In the genomic region with DNA sequence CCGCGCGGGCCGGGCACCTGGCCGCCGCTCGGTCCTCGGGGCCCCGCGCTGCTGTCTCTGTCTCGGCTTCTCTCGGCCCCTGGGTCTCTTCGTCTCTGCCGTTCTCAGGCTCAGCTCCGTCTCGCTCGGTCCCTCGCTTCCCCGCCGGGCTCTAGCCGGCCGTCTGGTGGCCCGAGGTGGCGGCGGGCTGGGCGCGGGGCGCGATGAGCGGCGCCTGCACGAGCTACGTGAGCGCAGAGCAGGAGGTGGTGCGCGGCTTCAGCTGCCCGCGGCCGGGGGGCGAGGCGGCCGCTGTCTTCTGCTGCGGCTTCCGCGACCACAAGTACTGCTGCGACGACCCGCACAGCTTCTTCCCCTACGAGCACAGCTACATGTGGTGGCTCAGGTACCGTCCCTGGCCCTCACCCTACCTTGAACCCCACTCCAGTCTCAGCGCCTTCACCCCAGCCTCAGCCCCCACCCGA, we compare ENCODE assay signal across 8 cellular contexts. TPM values are rescaled to one million over a fixed set of nuclear protein-coding genes. Genes with fewer than 3 reads are reported as not detected.
DNase-seq lines count a peak whose midpoint lies in the region; ATAC-seq and TF ChIP-seq lines count a peak whose summit lies in the region.

No MANE protein-coding gene starts in this region.

- H3K4me1 ChIP-seq in neutrophil (ENCODE audit: control insufficient read depth in 1 of 2, insufficient read depth in 1 of 2, low read depth in 1 of 2, low read length in 1 of 2), result peaks cover 78 to 85% of the 10 kb centered on the region in 2 experiments

- ATAC-seq in effector memory CD8-positive, alpha-beta T cell (replicated peaks), result peak; percentile 23
- ATAC-seq in HG03457 (IDR thresholded peaks at IDR 0.05; ENCODE audit: unreplicated experiment), result no peak
- ATAC-seq in GM18870 (IDR thresholded peaks at IDR 0.05; ENCODE audit: unreplicated experiment), result no peak

- peaks cover 8% of the 10 kb centered on the region for H3K36me3 Mint-ChIP-seq in activated CD4-positive, alpha-beta T cell treated with anti-CD3 and anti-CD28 coated beads, Interleukin-2, amount 10 ng/mL, durations not matched to agents 24 days and 14 days (ENCODE audit: low read depth)
- H3K36me3 Mint-ChIP-seq in effector memory CD8-positive, alpha-beta T cell (ENCODE audit: insufficient read depth), result peaks cover 45% of the 10 kb centered on the region

- in situ Hi-C loops in GM13977 (cut with MboI; ENCODE audit: low pct_unique_long_range_greater_than_20kb, low sequenced_read_pairs, unreplicated experiment), result no loop called here

- H3K4me3 ChIP-seq in neutrophil (ENCODE audit: low read depth in 1 of 2, low read length in 1 of 2), result peak overlapping the region; percentile 61 to 70

- no peak for TF ChIP-seq CTCF in GM13977 (IDR thresholded peaks at IDR 0.05; ENCODE audit: extremely low read depth, insufficient read depth, missing control alignments)
- TF ChIP-seq CTCF in neutrophil (IDR thresholded peaks at IDR 0.05), result no peak

- H3K27ac ChIP-seq in neutrophil, result peak overlapping the region; percentile 92

- peak overlapping the region; percentile 92 for H3K27ac Mint-ChIP-seq in activated CD4-positive, alpha-beta T cell treated with anti-CD3 and anti-CD28 coated beads, Interleukin-2, amount 10 ng/mL, durations not matched to agents 24 days and 14 days
- peak overlapping the region; percentile 98 to 100 for H3K27ac Mint-ChIP-seq in effector memory CD8-positive, alpha-beta T cell

- peaks cover 56% of the 10 kb centered on the region for H3K4me1 Mint-ChIP-seq in activated CD4-positive, alpha-beta T cell treated with anti-CD3 and anti-CD28 coated beads, Interleukin-2, amount 10 ng/mL, durations not matched to agents 24 days and 14 days
- peaks cover 65 to 68% of the 10 kb centered on the region in 2 donors for H3K4me1 Mint-ChIP-seq in effector memory CD8-positive, alpha-beta T cell (ENCODE audit: low read depth in 2 of 2)

- peaks cover 4% of the 10 kb centered on the region for H3K9me3 Mint-ChIP-seq in activated CD4-positive, alpha-beta T cell treated with anti-CD3 and anti-CD28 coated beads, Interleukin-2, amount 10 ng/mL, durations not matched to agents 24 days and 14 days
- no peaks in the 10 kb centered on the region for H3K9me3 Mint-ChIP-seq in effector memory CD8-positive, alpha-beta T cell

- peak overlapping the region; percentile 80 for H3K4me3 Mint-ChIP-seq in activated CD4-positive, alpha-beta T cell treated with anti-CD3 and anti-CD28 coated beads, Interleukin-2, amount 10 ng/mL, durations not matched to agents 24 days and 14 days
- peak overlapping the region; percentile 84 to 85 for H3K4me3 Mint-ChIP-seq in effector memory CD8-positive, alpha-beta T cell

- no peaks in the 10 kb centered on the region for H3K36me3 ChIP-seq in neutrophil

- intact Hi-C loops in activated CD4-positive, alpha-beta T cell treated with anti-CD3 and anti-CD28 coated beads, Interleukin-2, amount 10 ng/mL, durations not matched to agents 24 days and 14 days (cut with micrococcal nuclease), result no loop called here

- peaks cover 8% of the 10 kb centered on the region for H3K27me3 Mint-ChIP-seq in activated CD4-positive, alpha-beta T cell treated with anti-CD3 and anti-CD28 coated beads, Interleukin-2, amount 10 ng/mL, durations not matched to agents 24 days and 14 days
- no peaks in the 10 kb centered on the region for H3K27me3 Mint-ChIP-seq in effector memory CD8-positive, alpha-beta T cell

- DNase-seq in GM13977 (ENCODE audit: low spot score) (peak; percentile 50), COLO829 (ENCODE audit: low spot score) (no peak), mucosa of gallbladder (ENCODE audit: low spot score) (no peak)
- peak; percentile 79 for DNase-seq in activated CD4-positive, alpha-beta T cell treated with anti-CD3 and anti-CD28 coated beads, Interleukin-2, amount 10 ng/mL, durations not matched to agents 24 days and 14 days
- peak; percentile 38 to 43 (median 41) for DNase-seq in effector memory CD8-positive, alpha-beta T cell

- H3K27me3 ChIP-seq in neutrophil, result no peaks in the 10 kb centered on the region

- H3K9me3 ChIP-seq in neutrophil, result no peaks in the 10 kb centered on the region

RNA-seq across cellular contexts. Expression of gene SHISAL2A, which starts 0.4 kb away (rescaled TPM):
- 4.8 and 5.0 TPM in 2 replicates for total RNA-seq in activated CD4-positive, alpha-beta T cell treated with anti-CD3 and anti-CD28 coated beads, Interleukin-2, amount 10 ng/mL, durations not matched to agents 24 days and 14 days
- total RNA-seq in mucosa of gallbladder, result 3.2 TPM

RNA-seq across cellular contexts. Expression of gene GPX7, which starts 31.2 kb away (rescaled TPM):
- total RNA-seq in activated CD4-positive, alpha-beta T cell treated with anti-CD3 and anti-CD28 coated beads, Interleukin-2, amount 10 ng/mL, durations not matched to agents 24 days and 14 days, result 28.0 and 29.4 TPM in 2 replicates
- 8.6 TPM for total RNA-seq in mucosa of gallbladder

Comparison
In these comparisons a context has a peak if more than half of its experiments do, and no peak if none do; other contexts are left out.
1. DNase-seq: peak in GM13977 (single experiment), activated CD4-positive, alpha-beta T cell treated with anti-CD3 and anti-CD28 coated beads, Interleukin-2, amount 10 ng/mL, durations not matched to agents 24 days and 14 days (single experiment) and effector memory CD8-positive, alpha-beta T cell (3 of 3); none in COLO829 (single experiment) and mucosa of gallbladder (single experiment).